Comparison of ENCODE assay signal across 4 cellular contexts in the genomic region with DNA sequence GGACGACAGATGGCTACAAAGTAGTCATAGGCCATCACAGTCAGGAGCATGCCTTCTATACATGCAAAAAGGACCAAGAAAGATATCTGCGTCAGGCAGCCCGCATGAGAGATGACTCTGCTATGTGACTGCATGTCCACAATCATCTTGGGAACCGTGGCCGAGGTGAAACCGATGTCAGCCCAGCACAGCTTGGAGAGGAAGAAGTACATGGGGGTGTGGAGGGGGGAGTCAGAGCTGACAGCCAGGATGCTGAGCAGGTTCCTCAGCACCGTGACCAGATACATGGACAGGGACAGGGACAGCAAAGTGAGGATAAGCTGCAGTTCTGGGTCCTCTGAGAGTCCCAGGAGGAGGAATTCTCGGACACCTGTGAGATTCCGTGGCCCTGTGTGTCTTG. TPM values are rescaled to one million over a fixed set of nuclear protein-coding genes. Genes with fewer than 3 reads are reported as not detected.
"Had no signal": no experiment of that assay in that cellular context is flagged by ENCODE, and none has a peak within 500 bp of the region (broad histone marks: within the 10 kb centered on the region; RNA-seq: fewer than 3 reads in every experiment).

No MANE protein-coding gene starts in this region.

RNA-seq across cellular contexts. Expression of a gene that starts 48.6 kb away (rescaled TPM):
- total RNA-seq: LHCN-M2, M059J, MCF 10A, NCI-H460 had no signal
